23 cellular contexts compared by ENCODE assay signal in the genomic region with DNA sequence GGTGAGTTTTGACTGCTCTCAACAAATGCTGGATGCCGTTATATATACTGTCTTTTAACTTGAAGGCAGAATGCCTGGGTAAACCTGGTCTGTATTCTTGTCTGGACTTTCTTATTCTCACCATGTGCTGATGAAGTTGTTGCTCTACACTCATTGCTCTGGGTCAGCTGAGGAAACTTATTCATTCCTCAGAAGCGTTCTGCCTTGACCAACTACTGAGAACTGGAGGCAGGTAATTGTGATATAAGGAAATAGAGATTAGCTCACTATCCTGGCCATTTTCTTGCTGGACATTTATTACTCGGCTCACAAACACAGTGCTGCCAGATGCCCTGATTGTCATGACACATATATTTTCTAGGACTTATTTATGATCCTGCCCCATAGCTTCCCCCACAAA.
DNase-seq lines count a peak whose midpoint lies in the region; ATAC-seq and TF ChIP-seq lines count a peak whose summit lies in the region.
"Had no signal": no experiment of that assay in that cellular context is flagged by ENCODE, and none has a peak within 500 bp of the region (broad histone marks: within the 10 kb centered on the region; RNA-seq: fewer than 3 reads in every experiment).

No MANE protein-coding gene starts in this region.

- no peak overlapping the region for H3K4me3 Mint-ChIP-seq in stimulated activated memory B cell treated with anti-CD40 and anti-IgM and Interleukin-4, amounts not matched to agents 10 μg/mL and 1 μg/mL and 100 μg/mL, for 72 hours
- H3K4me3 Mint-ChIP-seq in mesothelial cell of epicardium (no peak overlapping the region), HFFc6 (no peak overlapping the region)
- H3K4me3 Mint-ChIP-seq: CD14-positive monocyte; CD4-positive, alpha-beta memory T cell; CD4-positive, CD25-positive, alpha-beta regulatory T cell; CD8-positive, alpha-beta memory T cell had no signal

- DNase-seq in kidney glomerular epithelial cell (lab: John Stamatoyannopoulos, UW) (peak; percentile 34), left kidney (ENCODE audit: low read depth, low spot score) (peak; percentile 62), renal cortical epithelial cell (ENCODE audit: low read depth) (peak; percentile 75), mesothelial cell of epicardium (ENCODE audit: low spot score in 2 of 2, unreplicated experiment in 2 of 2) (no peak), HFFc6 (no peak)
- DNase-seq: 8988T; ACHN; BE2C; C1 segment of cervical spinal cord; CD4-positive, alpha-beta memory T cell; CD4-positive, CD25-positive, alpha-beta regulatory T cell; CD8-positive, alpha-beta memory T cell; COR-L47; DMS 273 treated with DMSO at 0.1 percent for 48 hours; DMS153; DMS53; DMS79; DND-41; EL; GDM1 had no signal

- TF ChIP-seq CTCF in mesothelial cell of epicardium (IDR thresholded peaks at IDR 0.05; ENCODE audit: unreplicated experiment), result no peak
- no peak for TF ChIP-seq CTCF in HFFc6 (IDR thresholded peaks at IDR 0.05)

- peaks cover 8% of the 10 kb centered on the region for H3K27me3 Mint-ChIP-seq in stimulated activated memory B cell treated with anti-CD40 and anti-IgM and Interleukin-4, amounts not matched to agents 10 μg/mL and 1 μg/mL and 100 μg/mL, for 72 hours
- H3K27me3 Mint-ChIP-seq in mesothelial cell of epicardium (ENCODE audit: low read depth), result peaks cover 6% of the 10 kb centered on the region
- no peaks in the 10 kb centered on the region for H3K27me3 Mint-ChIP-seq in HFFc6 (ENCODE audit: insufficient read depth)

- H3K4me1 Mint-ChIP-seq in stimulated activated memory B cell treated with anti-CD40 and anti-IgM and Interleukin-4, amounts not matched to agents 10 μg/mL and 1 μg/mL and 100 μg/mL, for 72 hours, result no peaks in the 10 kb centered on the region
- H3K4me1 Mint-ChIP-seq in mesothelial cell of epicardium (no peaks in the 10 kb centered on the region), HFFc6 (ENCODE audit: low read depth) (no peaks in the 10 kb centered on the region)
- H3K4me1 Mint-ChIP-seq: CD14-positive monocyte; CD4-positive, alpha-beta memory T cell; CD4-positive, CD25-positive, alpha-beta regulatory T cell; CD8-positive, alpha-beta memory T cell had no signal

- H3K36me3 Mint-ChIP-seq in stimulated activated memory B cell treated with anti-CD40 and anti-IgM and Interleukin-4, amounts not matched to agents 10 μg/mL and 1 μg/mL and 100 μg/mL, for 72 hours, result no peaks in the 10 kb centered on the region
- no peaks in the 10 kb centered on the region for H3K36me3 Mint-ChIP-seq in mesothelial cell of epicardium
- H3K36me3 Mint-ChIP-seq in HFFc6 (ENCODE audit: low read depth), result no peaks in the 10 kb centered on the region
- H3K36me3 Mint-ChIP-seq: CD14-positive monocyte; CD4-positive, alpha-beta memory T cell; CD4-positive, CD25-positive, alpha-beta regulatory T cell; CD8-positive, alpha-beta memory T cell had no signal

- no peaks in the 10 kb centered on the region for H3K9me3 Mint-ChIP-seq in stimulated activated memory B cell treated with anti-CD40 and anti-IgM and Interleukin-4, amounts not matched to agents 10 μg/mL and 1 μg/mL and 100 μg/mL, for 72 hours
- H3K9me3 Mint-ChIP-seq in mesothelial cell of epicardium (no peaks in the 10 kb centered on the region), HFFc6 (no peaks in the 10 kb centered on the region)
- H3K9me3 Mint-ChIP-seq: CD14-positive monocyte; CD4-positive, alpha-beta memory T cell had no signal

- no peak overlapping the region for H3K27ac Mint-ChIP-seq in stimulated activated memory B cell treated with anti-CD40 and anti-IgM and Interleukin-4, amounts not matched to agents 10 μg/mL and 1 μg/mL and 100 μg/mL, for 72 hours
- H3K27ac Mint-ChIP-seq in mesothelial cell of epicardium, result no peak overlapping the region
- no peak overlapping the region for H3K27ac Mint-ChIP-seq in HFFc6
- H3K27ac Mint-ChIP-seq: CD14-positive monocyte; CD4-positive, alpha-beta memory T cell; CD4-positive, CD25-positive, alpha-beta regulatory T cell; CD8-positive, alpha-beta memory T cell had no signal

- no peak for ATAC-seq in stimulated activated memory B cell treated with anti-CD40 and anti-IgM and Interleukin-4, amounts not matched to agents 10 μg/mL and 1 μg/mL and 100 μg/mL, for 72 hours
- ATAC-seq: GM12878 had no signal

Comparison
In these comparisons a context has a peak if more than half of its experiments do, and no peak if none do; other contexts are left out.
1. DNase-seq: peak in kidney glomerular epithelial cell (single experiment), left kidney (single experiment) and renal cortical epithelial cell (single experiment); none in mesothelial cell of epicardium (0 of 2) and HFFc6 (single experiment).